Comparison of ENCODE assay signal across 8 cellular contexts in the genomic region with DNA sequence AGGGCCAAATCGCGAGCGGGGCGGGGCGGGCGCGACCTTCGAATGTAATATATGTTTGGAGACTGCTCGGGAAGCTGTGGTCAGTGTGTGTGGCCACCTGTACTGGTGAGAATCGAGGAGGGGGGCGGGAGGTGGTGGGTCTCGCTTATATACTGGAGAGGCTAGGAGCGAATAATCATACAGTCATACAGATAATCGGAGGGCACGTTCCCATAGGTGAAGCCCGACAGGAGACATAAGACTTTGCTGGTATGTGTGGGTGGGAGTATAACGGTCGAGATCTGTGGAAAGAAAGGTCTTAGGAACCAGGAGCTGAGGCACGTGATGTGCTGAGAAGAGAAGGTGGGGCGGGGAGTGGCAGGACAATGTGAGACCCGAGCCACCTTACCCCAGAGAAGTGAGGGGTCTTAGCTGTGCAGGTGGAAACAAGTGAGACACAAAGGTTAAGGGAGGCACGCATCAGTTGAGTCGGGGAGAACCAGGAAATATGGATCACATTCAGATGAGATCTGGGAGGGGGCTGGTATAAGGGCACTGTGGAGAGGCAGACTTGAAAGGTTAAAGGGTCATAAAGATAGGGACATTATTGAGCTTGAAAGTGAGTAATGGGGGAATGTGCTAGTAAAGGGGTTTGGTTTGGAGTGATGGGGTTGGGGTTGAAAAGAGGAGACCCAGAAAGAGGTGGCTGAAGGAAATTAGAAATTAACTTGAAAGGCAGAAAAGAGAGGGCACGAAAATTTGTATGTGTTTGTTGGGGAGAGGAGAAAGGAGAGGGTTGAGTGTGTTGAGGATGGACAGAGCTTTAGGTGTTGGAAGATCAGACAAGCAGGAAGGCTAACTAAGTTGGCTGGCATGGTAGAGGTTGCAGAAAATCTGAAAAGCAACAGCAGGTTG. TPM values are rescaled to one million over a fixed set of nuclear protein-coding genes. Genes with fewer than 3 reads are reported as not detected.
DNase-seq lines count a peak whose midpoint lies in the region; ATAC-seq and TF ChIP-seq lines count a peak whose summit lies in the region.

No MANE protein-coding gene starts in this region.

- H3K4me3 Mint-ChIP-seq in natural killer cell: peak overlapping the region; percentile 97

- peak overlapping the region; percentile 89 to 95 for H3K27ac ChIP-seq in coronary artery

- no peaks in the 10 kb centered on the region for H3K9me3 Mint-ChIP-seq in natural killer cell

- H3K4me1 ChIP-seq in ES-I3 (ENCODE audit: insufficient read depth, low read length): peaks cover 9% of the 10 kb centered on the region; the same call in 1 of the 2 replicates

- peaks cover 64 to 77% of the 10 kb centered on the region in 2 donors for H3K4me1 Mint-ChIP-seq in natural killer cell

- peak overlapping the region; percentile 97 for H3K27ac Mint-ChIP-seq in natural killer cell

- ATAC-seq in natural killer cell (no peak), left lobe of liver (no peak), GM18517 (IDR thresholded peaks at IDR 0.05; ENCODE audit: unreplicated experiment) (no peak)

- no peak for TF ChIP-seq CTCF in coronary artery (IDR thresholded peaks at IDR 0.05)
- no peak for TF ChIP-seq CTCF in natural killer cell (IDR thresholded peaks at IDR 0.05)

- H3K4me3 ChIP-seq in coronary artery: peak overlapping the region; percentile 95

- H3K9me3 ChIP-seq in ES-I3 (ENCODE audit: control insufficient read depth, insufficient read depth, low read length): no peaks in the 10 kb centered on the region

- intact Hi-C loops in natural killer cell (cut with micrococcal nuclease): loop anchor here (1.0 to 10.0 kb wide), 5 partner anchors 12 to 794 kb away; a partner anchor contains a TSS

- peaks cover 6% of the 10 kb centered on the region; the same call in 1 of the 2 replicates for H3K36me3 ChIP-seq in ES-I3 (ENCODE audit: insufficient read depth, low read length)

- H3K36me3 Mint-ChIP-seq in natural killer cell: no peaks in the 10 kb centered on the region

- peak overlapping the region; percentile 96 for H3K9ac ChIP-seq in ES-I3 (ENCODE audit: low read depth, low read length)

- DNase-seq in NAMALWA (ENCODE audit: low spot score) (peak; percentile 39), coronary artery (ENCODE audit: low spot score) (no peak), natural killer cell (no peak), left lobe of liver (ENCODE audit: low spot score) (no peak), retina (no peak), hippocampal formation (lab: John Stamatoyannopoulos, UW) (no peak)

- no peaks in the 10 kb centered on the region for H3K27me3 Mint-ChIP-seq in natural killer cell (ENCODE audit: low read depth in 2 of 2)

RNA-seq across cellular contexts. Expression of a gene that starts 0.6 kb away (rescaled TPM):
- 10 to 100 TPM; 35.1 to 39.2 (median 36.6) TPM for total RNA-seq in natural killer cell
- 57.3 TPM for total RNA-seq in left lobe of liver

RNA-seq across cellular contexts. Expression of a gene that starts 2.9 kb away (rescaled TPM):
- total RNA-seq in natural killer cell (10 to 100 TPM; 29.5 to 31.9 (median 31.2) TPM), left lobe of liver (32.4 TPM)

RNA-seq across cellular contexts. Expression of a gene that starts 5.3 kb away (rescaled TPM):
- total RNA-seq in natural killer cell (10 to 100 TPM; 19.0 to 25.1 (median 22.9) TPM), left lobe of liver (6.0 TPM)

RNA-seq across cellular contexts. Expression of a gene that starts 11.2 kb away (rescaled TPM):
- total RNA-seq in natural killer cell (100 to 1,000 TPM; 111 to 116 (median 112) TPM), left lobe of liver (26.7 TPM)

RNA-seq across cellular contexts. Expression of a gene that starts 13.6 kb away (rescaled TPM):
- total RNA-seq in natural killer cell: 100 to 1,000 TPM; 216 to 240 (median 221) TPM
- total RNA-seq in left lobe of liver: 5.1 TPM
